ENCODE assay signal across 25 cellular contexts in the genomic region with DNA sequence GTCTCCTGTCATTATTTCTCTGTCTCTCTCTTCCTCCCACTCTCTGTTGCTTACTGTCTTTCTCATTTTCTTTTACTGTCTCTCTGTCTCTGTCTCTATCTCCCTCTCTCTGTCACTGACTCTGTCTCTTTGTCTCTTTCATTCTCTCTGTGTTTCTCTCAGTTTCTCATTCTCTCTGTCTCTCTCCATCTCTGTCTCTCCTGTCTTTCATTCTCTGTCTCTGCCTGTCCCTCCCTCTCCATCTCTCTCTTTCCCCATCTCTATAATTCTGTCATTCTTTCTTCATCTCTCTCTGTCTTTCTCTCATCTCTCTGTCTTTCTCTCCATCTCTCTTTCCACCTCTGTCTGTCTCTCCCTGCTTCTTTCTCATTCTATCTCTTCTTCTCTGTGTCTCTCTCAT.
"Had no signal": no experiment of that assay in that cellular context is flagged by ENCODE, and none has a peak within 500 bp of the region (broad histone marks: within the 10 kb centered on the region; RNA-seq: fewer than 3 reads in every experiment).

No MANE protein-coding gene starts in this region.

- H3K4me3 Mint-ChIP-seq: activated CD4-positive, alpha-beta memory T cell treated with anti-CD3 and anti-CD28 coated beads for 36 hours; activated CD4-positive, alpha-beta T cell treated with anti-CD3 and anti-CD28 coated beads for 36 hours; activated CD4-positive, alpha-beta T cell treated with anti-CD3 and anti-CD28 coated beads, Interleukin-2, amount 10 ng/mL, durations not matched to agents 24 days and 14 days; activated naive CD8-positive, alpha-beta T cell; activated T-cell treated with anti-CD3 and anti-CD28 coated beads, Interleukin-2, amount 50 U/mL, for 4 hours; central memory CD8-positive, alpha-beta T cell; dendritic cell treated with granulocyte-macrophage colony-stimulating factor and Interleukin-4, amounts not matched to agents 40 ng/mL and 50 ng/mL, for 4 days; effector memory CD8-positive, alpha-beta T cell; T-cell; T-helper 1 cell treated with Interleukin-12 subunit alpha and Interleukin-12 subunit beta and Interleukin-4 antibody, amounts not matched to agents 30 μg/mL and 1 μg/mL, for 36 hours; T-helper 2 cell treated with Interferon-gamma antibody and Interleukin-4, amounts not matched to agents 5 μg/mL and 100 μg/mL, for 36 hours had no signal

- H3K36me3 Mint-ChIP-seq: activated CD4-positive, alpha-beta memory T cell treated with anti-CD3 and anti-CD28 coated beads for 36 hours; T-cell had no signal

- H3K4me3 ChIP-seq: ascending aorta, coronary artery, esophagus muscularis mucosa, gastrocnemius medialis, heart left ventricle had no signal

- H3K4me1 ChIP-seq: ascending aorta, esophagus muscularis mucosa, foreskin keratinocyte, gastrocnemius medialis, heart left ventricle had no signal

- H3K36me3 ChIP-seq: ascending aorta, brain microvascular endothelial cell, esophagus muscularis mucosa, gastrocnemius medialis, heart left ventricle had no signal

- ATAC-seq: activated CD4-positive, alpha-beta T cell treated with anti-CD3 and anti-CD28 coated beads for 36 hours; activated T-cell treated with anti-CD3 and anti-CD28 coated beads, Interleukin-2, amount 50 U/mL, for 4 hours; effector memory CD8-positive, alpha-beta T cell; foreskin keratinocyte; heart left ventricle; T-cell had no signal

- H3K27ac ChIP-seq: ascending aorta, brain microvascular endothelial cell, coronary artery, esophagus muscularis mucosa, foreskin keratinocyte, gastrocnemius medialis, heart left ventricle had no signal

- H3K9me3 ChIP-seq: ascending aorta, gastrocnemius medialis, heart left ventricle had no signal

- H3K27me3 ChIP-seq: ascending aorta had no signal

- H3K27me3 Mint-ChIP-seq: activated CD4-positive, alpha-beta memory T cell treated with anti-CD3 and anti-CD28 coated beads for 36 hours; activated CD4-positive, alpha-beta T cell treated with anti-CD3 and anti-CD28 coated beads for 36 hours had no signal

- H3K27ac Mint-ChIP-seq: activated CD4-positive, alpha-beta memory T cell treated with anti-CD3 and anti-CD28 coated beads for 36 hours; activated CD4-positive, alpha-beta T cell treated with anti-CD3 and anti-CD28 coated beads for 36 hours; activated CD4-positive, alpha-beta T cell treated with anti-CD3 and anti-CD28 coated beads, Interleukin-2, amount 10 ng/mL, durations not matched to agents 24 days and 14 days; activated naive CD8-positive, alpha-beta T cell; activated T-helper 2 cell treated with anti-CD3 and anti-CD28 coated beads, Interferon-gamma antibody, Interleukin-2, Interleukin-4, amounts not matched to agents 10 μg/mL and 5 μg/mL and 100 μg/mL, durations not matched to agents 14 hours and 24 hours and 36 hours; dendritic cell treated with granulocyte-macrophage colony-stimulating factor and Interleukin-4, amounts not matched to agents 40 ng/mL and 50 ng/mL, for 4 days; effector memory CD8-positive, alpha-beta T cell; T-cell; T-helper 1 cell treated with Interleukin-12 subunit alpha and Interleukin-12 subunit beta and Interleukin-4 antibody, amounts not matched to agents 30 μg/mL and 1 μg/mL, for 36 hours; T-helper 2 cell treated with Interferon-gamma antibody and Interleukin-4, amounts not matched to agents 5 μg/mL and 100 μg/mL, for 36 hours had no signal

- H3K4me1 Mint-ChIP-seq: central memory CD8-positive, alpha-beta T cell had no signal

- DNase-seq: activated CD4-positive, alpha-beta memory T cell treated with anti-CD3 and anti-CD28 coated beads for 36 hours; activated CD4-positive, alpha-beta T cell treated with anti-CD3 and anti-CD28 coated beads for 36 hours; activated CD4-positive, alpha-beta T cell treated with anti-CD3 and anti-CD28 coated beads, Interleukin-2, amount 10 ng/mL, durations not matched to agents 24 days and 14 days; activated CD4-positive, CD25-positive, alpha-beta regulatory T cell; activated CD4-positive, CD25-positive, alpha-beta regulatory T cell treated with anti-CD3 and anti-CD28 coated beads, Interleukin-2, amount 50 U/mL, for 72 hours; activated naive CD4-positive, alpha-beta T cell treated with anti-CD3 and anti-CD28 coated beads, Interleukin-2, amount 50 U/mL, for 16 hours; activated T-cell treated with anti-CD3 and anti-CD28 coated beads, Interleukin-2, amount 50 U/mL, for 4 hours; brain microvascular endothelial cell; effector CD4-positive, alpha-beta T cell; effector memory CD8-positive, alpha-beta T cell; foreskin keratinocyte; gastrocnemius medialis; glutamatergic neuron; T1000 had no signal

- H3K9me3 Mint-ChIP-seq: activated CD4-positive, alpha-beta memory T cell treated with anti-CD3 and anti-CD28 coated beads for 36 hours; activated CD4-positive, alpha-beta T cell treated with anti-CD3 and anti-CD28 coated beads, Interleukin-2, amount 10 ng/mL, durations not matched to agents 24 days and 14 days; activated T-cell treated with anti-CD3 and anti-CD28 coated beads, Interleukin-2, amount 50 U/mL, for 4 hours; activated T-helper 2 cell treated with anti-CD3 and anti-CD28 coated beads, Interferon-gamma antibody, Interleukin-2, Interleukin-4, amounts not matched to agents 10 μg/mL and 5 μg/mL and 100 μg/mL, durations not matched to agents 14 hours and 24 hours and 36 hours; central memory CD8-positive, alpha-beta T cell; dendritic cell treated with granulocyte-macrophage colony-stimulating factor and Interleukin-4, amounts not matched to agents 40 ng/mL and 50 ng/mL, for 4 days; effector memory CD8-positive, alpha-beta T cell; T-cell; T-helper 1 cell treated with Interleukin-12 subunit alpha and Interleukin-12 subunit beta and Interleukin-4 antibody, amounts not matched to agents 30 μg/mL and 1 μg/mL, for 36 hours; T-helper 2 cell treated with Interferon-gamma antibody and Interleukin-4, amounts not matched to agents 5 μg/mL and 100 μg/mL, for 36 hours had no signal
